In genomic region chr5:142576303-142576702, GRCh38 we compare ENCODE assay signal across 2 cellular contexts.
TF ChIP-seq lines count a peak whose summit lies in the region.

No MANE protein-coding gene starts in this region.

TF ChIP-seq in H1, 55 proteins besides CTCF, POLR2A, EP300 and RAD21:
- TF ChIP-seq JUND (IDR thresholded peaks at IDR 0.05; ENCODE audit: low read length) (no peak), BACH1 (IDR thresholded peaks at IDR 0.05; ENCODE audit: low read length) (no peak), BCL11A (IDR thresholded peaks at IDR 0.05; ENCODE audit: low read depth in 2 of 2, low read length in 2 of 2) (no peak), CHD7 (IDR thresholded peaks at IDR 0.05; ENCODE audit: insufficient replicate concordance, low read length) (no peak), NRF1 (IDR thresholded peaks at IDR 0.05; ENCODE audit: low read depth, low read length) (no peak), CBX5 (IDR thresholded peaks at IDR 0.05; ENCODE audit: low read depth, low read length) (no peak), POLR2AphosphoS5 (IDR thresholded peaks at IDR 0.05; ENCODE audit: low read depth, low read length) (no peak), ZNF274 (IDR thresholded peaks at IDR 0.05; ENCODE audit: borderline replicate concordance, extremely low read depth, low read length) (no peak), FOSL1 (IDR thresholded peaks at IDR 0.05; ENCODE audit: insufficient read depth, low read depth, low read length) (no peak), CEBPB (IDR thresholded peaks at IDR 0.05; ENCODE audit: low read depth, low read length) (no peak), CREB1 (IDR thresholded peaks at IDR 0.05) (no peak), RFX5 (IDR thresholded peaks at IDR 0.05; ENCODE audit: borderline replicate concordance, low read depth, low read length) (no peak), SIN3A (conservative IDR thresholded peaks at IDR 0.05 in 1 of 2, IDR thresholded peaks at IDR 0.05 in 1 of 2; ENCODE audit: low read depth in 1 of 2, low read length in 2 of 2) (no peak)

TF ChIP-seq in HepG2, 621 proteins besides CTCF, POLR2A, EP300 and RAD21:
- no peak for TF ChIP-seq ZNF562 (CRISPR knock-in tag; IDR thresholded peaks at IDR 0.05; ENCODE audit: borderline replicate concordance)
TF ChIP-seq in HepG2: peak in this region for 0.
